Comparison of ENCODE assay signal across 35 cellular contexts in genomic region chr3:133367956-133368355, GRCh38. TPM values are rescaled to one million over a fixed set of nuclear protein-coding genes. Genes with fewer than 3 reads are reported as not detected.
"Had no signal": no experiment of that assay in that cellular context is flagged by ENCODE, and none has a peak within 500 bp of the region (broad histone marks: within the 10 kb centered on the region; RNA-seq: fewer than 3 reads in every experiment).

No MANE protein-coding gene starts in this region.

- H3K9me3 Mint-ChIP-seq: dendritic cell treated with granulocyte-macrophage colony-stimulating factor and Interleukin-4, amounts not matched to agents 40 ng/mL and 50 ng/mL, for 4 days; mesothelial cell of epicardium; naive B cell; natural killer cell treated with Interleukin-12 subunit alpha and Interleukin-12 subunit beta and Interleukin-15 and Interleukin-18, amount 100 ng/mL, for 72 hours; neural progenitor cell; stimulated activated naive B cell treated with anti-CD40 and anti-IgM and Interleukin-4, amounts not matched to agents 10 μg/mL and 1 μg/mL and 100 μg/mL, for 72 hours; stimulated activated naive CD8-positive, alpha-beta T cell treated with anti-CD3 and anti-CD28 coated beads, Interleukin-15, Interleukin-2, amounts not matched to agents 100 ng/mL and 50 ng/mL, for 24 hours had no signal

- DNase-seq: central memory CD4-positive, alpha-beta T cell; colonic mucosa; effector memory CD4-positive, alpha-beta T cell; esophagus squamous epithelium; foreskin melanocyte; glutamatergic neuron; heart right ventricle; hippocampal formation; left cardiac atrium; left lung; mesenchymal stem cell; mucosa of descending colon; naive B cell; posterior cingulate gyrus; psoas muscle; retina; right lobe of liver; stimulated activated CD4-positive, alpha-beta T cell treated with anti-CD3 and anti-CD28 coated beads, Interleukin-2, amount 100 ng/mL, for 24 hours; stimulated activated CD4-positive, alpha-beta T cell treated with anti-CD3 and anti-CD28 coated beads, Interleukin-4, amount 100 ng/mL, for 24 hours; stimulated activated naive B cell treated with anti-CD40 and anti-IgM and Interleukin-4, amounts not matched to agents 10 μg/mL and 1 μg/mL and 100 μg/mL, for 72 hours; thyroid gland; trophoblast cell had no signal

- H3K36me3 ChIP-seq: colonic mucosa, esophagus squamous epithelium, heart right ventricle, left lung, neural progenitor cell, right lobe of liver, thyroid gland had no signal

- H3K36me3 Mint-ChIP-seq: mesothelial cell of epicardium; naive B cell; natural killer cell treated with Interleukin-12 subunit alpha and Interleukin-12 subunit beta and Interleukin-15 and Interleukin-18, amount 100 ng/mL, for 72 hours; neural progenitor cell; stimulated activated naive B cell treated with anti-CD40 and anti-IgM and Interleukin-4, amounts not matched to agents 10 μg/mL and 1 μg/mL and 100 μg/mL, for 72 hours had no signal

- ATAC-seq: left cardiac atrium; left lung; mucosa of descending colon; psoas muscle; right lobe of liver; stimulated activated naive B cell treated with anti-CD40 and anti-IgM and Interleukin-4, amounts not matched to agents 10 μg/mL and 1 μg/mL and 100 μg/mL, for 72 hours had no signal

- H3K4me1 ChIP-seq: colonic mucosa, esophagus squamous epithelium, left lung, psoas muscle, right lobe of liver, thyroid gland had no signal

- H3K4me3 Mint-ChIP-seq: dendritic cell treated with granulocyte-macrophage colony-stimulating factor and Interleukin-4, amounts not matched to agents 40 ng/mL and 50 ng/mL, for 4 days; mesothelial cell of epicardium; naive B cell; natural killer cell treated with Interleukin-12 subunit alpha and Interleukin-12 subunit beta and Interleukin-15 and Interleukin-18, amount 100 ng/mL, for 72 hours; neural progenitor cell; stimulated activated naive B cell treated with anti-CD40 and anti-IgM and Interleukin-4, amounts not matched to agents 10 μg/mL and 1 μg/mL and 100 μg/mL, for 72 hours; stimulated activated naive CD8-positive, alpha-beta T cell treated with anti-CD3 and anti-CD28 coated beads, Interleukin-15, Interleukin-2, amounts not matched to agents 100 ng/mL and 50 ng/mL, for 24 hours had no signal

- H3K27me3 ChIP-seq: colonic mucosa, esophagus squamous epithelium, heart right ventricle, left lung, neural progenitor cell, right lobe of liver, thyroid gland had no signal

- H3K27me3 Mint-ChIP-seq: stimulated activated naive CD8-positive, alpha-beta T cell treated with anti-CD3 and anti-CD28 coated beads, Interleukin-15, Interleukin-2, amounts not matched to agents 100 ng/mL and 50 ng/mL, for 24 hours had no signal

- H3K9me3 ChIP-seq: colonic mucosa, esophagus squamous epithelium, heart right ventricle, left lung, mucosa of descending colon, psoas muscle, right lobe of liver, thyroid gland had no signal

- H3K4me1 Mint-ChIP-seq: mesothelial cell of epicardium; naive B cell; stimulated activated naive B cell treated with anti-CD40 and anti-IgM and Interleukin-4, amounts not matched to agents 10 μg/mL and 1 μg/mL and 100 μg/mL, for 72 hours had no signal

- H3K27ac ChIP-seq: colonic mucosa, esophagus squamous epithelium, heart right ventricle, left lung, neural progenitor cell, psoas muscle, right lobe of liver, thyroid gland had no signal

- H3K27ac Mint-ChIP-seq: dendritic cell treated with granulocyte-macrophage colony-stimulating factor and Interleukin-4, amounts not matched to agents 40 ng/mL and 50 ng/mL, for 4 days; mesothelial cell of epicardium; naive B cell; natural killer cell treated with Interleukin-12 subunit alpha and Interleukin-12 subunit beta and Interleukin-15 and Interleukin-18, amount 100 ng/mL, for 72 hours; neural progenitor cell; stimulated activated naive B cell treated with anti-CD40 and anti-IgM and Interleukin-4, amounts not matched to agents 10 μg/mL and 1 μg/mL and 100 μg/mL, for 72 hours; stimulated activated naive CD8-positive, alpha-beta T cell treated with anti-CD3 and anti-CD28 coated beads, Interleukin-15, Interleukin-2, amounts not matched to agents 100 ng/mL and 50 ng/mL, for 24 hours had no signal

- H3K4me3 ChIP-seq: colonic mucosa, esophagus squamous epithelium, heart right ventricle, left lung, mucosa of descending colon, neural progenitor cell, psoas muscle, right lobe of liver, thyroid gland had no signal

RNA-seq across cellular contexts. Expression of gene BFSP2, which starts 31.9 kb away (rescaled TPM):
- total RNA-seq: cerebellum; endothelial cell of umbilical vein; epithelial cell of proximal tubule; esophagus squamous epithelium; heart right ventricle; kidney epithelial cell; left cardiac atrium; left lung; lower leg skin; lung microvascular endothelial cell; mesothelial cell of epicardium; mucosa of descending colon; natural killer cell treated with Interleukin-12 subunit alpha and Interleukin-12 subunit beta and Interleukin-15 and Interleukin-18, amount 100 ng/mL, for 72 hours; osteoblast; psoas muscle; right lobe of liver; thyroid gland; ureter had no signal
- polyA plus RNA-seq: endothelial cell of umbilical vein, psoas muscle had no signal
